9 cellular contexts compared by ENCODE assay signal in the genomic region with DNA sequence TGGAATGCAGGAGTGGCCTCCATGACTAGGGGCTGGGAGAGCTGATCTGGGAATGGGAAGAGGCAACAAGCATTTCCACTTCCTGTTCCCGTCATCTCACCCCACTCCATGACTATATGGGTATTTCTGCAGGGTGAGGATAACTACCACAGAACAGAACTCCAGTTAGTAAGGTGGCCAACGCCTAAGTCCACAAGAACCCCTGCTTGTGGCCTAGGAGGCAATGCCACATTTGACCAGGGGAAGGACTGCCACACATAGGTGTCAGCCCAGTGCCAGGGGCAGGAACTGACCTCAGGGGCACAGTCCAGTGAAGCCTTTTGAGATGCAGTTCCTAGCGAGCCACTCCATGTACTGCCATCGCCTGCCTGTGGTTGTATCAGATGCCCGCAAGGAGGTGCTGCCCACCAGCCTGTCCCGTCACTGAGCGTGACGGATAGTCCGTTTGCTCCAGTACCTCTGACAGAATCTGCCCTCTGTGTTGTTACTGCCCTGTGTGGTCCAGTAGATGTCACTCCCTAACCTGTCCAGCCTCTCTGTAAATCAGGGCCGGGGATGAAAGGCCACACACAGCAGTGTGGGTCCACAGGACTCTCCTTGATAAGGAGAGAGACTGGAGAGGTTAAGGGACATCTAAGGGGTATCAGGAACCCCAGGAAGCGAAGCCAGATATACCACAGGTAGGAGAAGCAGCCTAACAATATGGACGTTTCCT. TPM values are rescaled to one million over a fixed set of nuclear protein-coding genes. Genes with fewer than 3 reads are reported as not detected.
DNase-seq lines count a peak whose midpoint lies in the region; ATAC-seq, FAIRE-seq and TF ChIP-seq lines count a peak whose summit lies in the region.
"Had no signal": no experiment of that assay in that cellular context is flagged by ENCODE, and none has a peak within 500 bp of the region (broad histone marks: within the 10 kb centered on the region; RNA-seq: fewer than 3 reads in every experiment).

No MANE protein-coding gene starts in this region.

- no peak for FAIRE-seq in D721Med (lab: Jason Lieb, UNC)

- no peak for TF ChIP-seq POLR2A in gastrocnemius medialis (IDR thresholded peaks at IDR 0.05)

- H3K27me3 ChIP-seq in PC-9 (ENCODE audit: insufficient read depth, low read depth) (no peaks in the 10 kb centered on the region), adipocyte (replicated peaks; ENCODE audit: control insufficient read depth, insufficient read depth, low read length) (no peaks in the 10 kb centered on the region), right cardiac atrium (ENCODE audit: control insufficient read depth, insufficient read depth) (no peaks in the 10 kb centered on the region), gastrocnemius medialis (no peaks in the 10 kb centered on the region)

- POLR2A ChIA-PET in PC-9 (lab: Charles Lee; ENCODE audit: unreplicated experiment): no interaction called here

- peak; percentile 37 for ATAC-seq in HG03280 (IDR thresholded peaks at IDR 0.05; ENCODE audit: unreplicated experiment)
- peak; percentile 72 to 76 for ATAC-seq in right cardiac atrium
- ATAC-seq in gastrocnemius medialis: peak in 1 of 2 donors; percentile 47
- no peak for ATAC-seq in GM19455 (IDR thresholded peaks at IDR 0.05; ENCODE audit: unreplicated experiment)
- ATAC-seq in GM18858 (IDR thresholded peaks at IDR 0.05; ENCODE audit: unreplicated experiment): no peak

- no TSS peak for BruUV-seq in PC-9 (replicated peaks; lab: Mats Ljungman, UMichigan)

- H3K36me3 ChIP-seq in PC-9 (ENCODE audit: low read depth): no peaks in the 10 kb centered on the region
- H3K36me3 ChIP-seq in adipocyte (ENCODE audit: control insufficient read depth, insufficient read depth, low read length, severe bottlenecking): no peaks in the 10 kb centered on the region
- H3K36me3 ChIP-seq in gastrocnemius medialis: no peaks in the 10 kb centered on the region

- no peak overlapping the region for H2AFZ ChIP-seq in PC-9

- H3K9ac ChIP-seq in adipocyte (ENCODE audit: low read length): no peak overlapping the region

- H3K9me2 ChIP-seq in PC-9 (ENCODE audit: insufficient read depth): no peaks in the 10 kb centered on the region

- peak overlapping the region; percentile 11; the same call in 1 of the 2 replicates for H3K4me2 ChIP-seq in PC-9

- intact Hi-C loops in PC-9 (cut with micrococcal nuclease; ENCODE audit: unreplicated experiment) (loop anchor here (1.0 to 5.0 kb wide), 8 partner anchors 46 to 352 kb away; a partner anchor contains a TSS), right cardiac atrium (cut with DNase I) (loop anchor here in 3 of 4 donors (5.0 to 10.0 kb wide), 2 partner anchors 62 to 69 kb away; no protein-coding TSS in a partner anchor), gastrocnemius medialis (cut with DNase I; ENCODE audit: low total_unique reads) (no loop called here)

- no peaks in the 10 kb centered on the region for H4K20me1 ChIP-seq in PC-9 (ENCODE audit: insufficient read depth)

- 29% methylated on average over 12 of the region's 12 CpGs for WGBS in right cardiac atrium

- TF ChIP-seq CTCF in D721Med (IDR thresholded peaks at IDR 0.05; ENCODE audit: insufficient read depth, missing control alignments) (peak; percentile 59), PC-9 (conservative IDR thresholded peaks at IDR 0.05) (peak; percentile 76), gastrocnemius medialis (IDR thresholded peaks at IDR 0.05 in 4 of 5, conservative IDR thresholded peaks at IDR 0.05 in 1 of 5) (peak in 4 of 5 experiments; percentile 14 to 57 (median 25))

- peaks cover 6% of the 10 kb centered on the region; the same call in 1 of the 2 replicates for H3F3A ChIP-seq in PC-9 (ENCODE audit: insufficient read depth, low read depth)

- no peak overlapping the region for H3K27ac ChIP-seq in PC-9
- no peak overlapping the region for H3K27ac ChIP-seq in right cardiac atrium (ENCODE audit: low read length)
- no peak overlapping the region for H3K27ac ChIP-seq in gastrocnemius medialis

- in situ Hi-C loops in gastrocnemius medialis (cut with MboI; ENCODE audit: low sequenced_read_pairs in 4 of 4): loop anchor here (10.0 to 25.0 kb wide), 4 partner anchors 52 to 254 kb away; a partner anchor contains a TSS

- H3K4me3 ChIP-seq in PC-9 (no peak overlapping the region), adipocyte (ENCODE audit: low read length) (no peak overlapping the region), right cardiac atrium (ENCODE audit: low read length) (no peak overlapping the region), gastrocnemius medialis (no peak overlapping the region)

- no peak for DNase-seq in D721Med (ENCODE audit: insufficient read length, low spot score)
- DNase-seq in PC-9: peak; percentile 70 to 71
- DNase-seq in adipocyte (ENCODE audit: low read depth): peak; percentile 74
- peak; percentile 51 to 81 (median 77) for DNase-seq in right cardiac atrium
- DNase-seq in gastrocnemius medialis: peak in 1 of 2 donors; percentile 51

- CTCF ChIA-PET in PC-9 (lab: Charles Lee): interaction anchor here (1.1 to 1.5 kb wide), 2 partner anchors 10 to 54 kb away, joined by 3 to 5 read pairs; no protein-coding TSS in a partner anchor

- no peaks in the 10 kb centered on the region for H3K9me3 ChIP-seq in PC-9 (ENCODE audit: insufficient read depth, low read depth)
- no peaks in the 10 kb centered on the region for H3K9me3 ChIP-seq in adipocyte (ENCODE audit: control insufficient read depth, low read length)
- no peaks in the 10 kb centered on the region for H3K9me3 ChIP-seq in right cardiac atrium (ENCODE audit: control insufficient read depth, low read length)
- H3K9me3 ChIP-seq in gastrocnemius medialis: no peaks in the 10 kb centered on the region

- H3K4me1 ChIP-seq in PC-9 (replicated peaks; ENCODE audit: insufficient read depth) (peaks cover 7% of the 10 kb centered on the region; the same call in 1 of the 2 replicates), adipocyte (ENCODE audit: control insufficient read depth, insufficient read depth, low read length) (peaks cover 8% of the 10 kb centered on the region), right cardiac atrium (ENCODE audit: control insufficient read depth, insufficient read depth, low read length) (peaks cover 5% of the 10 kb centered on the region), gastrocnemius medialis (peaks cover 11 to 12% of the 10 kb centered on the region in 2 donors)

- H3K79me2 ChIP-seq in PC-9 (ENCODE audit: low read depth): peaks cover 9% of the 10 kb centered on the region; the same call in 1 of the 2 replicates

RNA-seq across cellular contexts. Expression of a gene that starts 3.5 kb away (rescaled TPM):
- total RNA-seq in PC-9 (2021) (16.0 and 24.9 TPM in 2 replicates), right cardiac atrium (10 to 100 TPM; 17.4 to 18.0 (median 17.7) TPM), gastrocnemius medialis (10 to 100 TPM; 17.3 to 34.0 (median 27.9) TPM)
- polyA plus RNA-seq in right cardiac atrium: 9.9 TPM

RNA-seq across cellular contexts. Expression of a gene that starts 12.2 kb away (rescaled TPM):
- total RNA-seq in PC-9 (2021) (not detected in 2 replicates), right cardiac atrium (not detected), gastrocnemius medialis (not detected)
- polyA plus RNA-seq in right cardiac atrium: not detected
- total RNA-seq: T-helper 1 cell treated with Interleukin-12 subunit alpha and Interleukin-12 subunit beta and Interleukin-4 antibody, amounts not matched to agents 30 ng/mL and 1 ng/mL, for 36 hours had no signal

RNA-seq across cellular contexts. Expression of a gene that starts 34.8 kb away (rescaled TPM):
- total RNA-seq in PC-9 (2021) (not detected in 2 replicates), right cardiac atrium (10 to 100 TPM; 63.2 to 88.0 (median 70.0) TPM), gastrocnemius medialis (1 to 10 TPM; 2.8 to 8.2 (median 5.4) TPM)
- 68.8 TPM for polyA plus RNA-seq in right cardiac atrium
- total RNA-seq: T-helper 1 cell treated with Interleukin-12 subunit alpha and Interleukin-12 subunit beta and Interleukin-4 antibody, amounts not matched to agents 30 ng/mL and 1 ng/mL, for 36 hours had no signal

RNA-seq across cellular contexts. Expression of a gene that starts 43.3 kb away (rescaled TPM):
- total RNA-seq in PC-9 (2021) (88.3 and 91.7 TPM in 2 replicates), right cardiac atrium (10 to 100 TPM; 54.2 to 59.3 (median 56.0) TPM), gastrocnemius medialis (10 to 100 TPM; 61.9 to 84.4 (median 72.5) TPM)
- 49.8 TPM for polyA plus RNA-seq in right cardiac atrium

RNA-seq across cellular contexts. Expression of a gene that starts 43.6 kb away (rescaled TPM):
- not detected in 2 replicates for total RNA-seq in PC-9 (2021)
- total RNA-seq in right cardiac atrium: 1 to 10 TPM; 2.8 to 8.9 (median 5.3) TPM
- 6.9 TPM for polyA plus RNA-seq in right cardiac atrium
- total RNA-seq in gastrocnemius medialis: 1 to 10 TPM in 2 of 4 donors, under 1 TPM in 2; 0.46 to 1.4 (median 1.1) TPM
- total RNA-seq: T-helper 1 cell treated with Interleukin-12 subunit alpha and Interleukin-12 subunit beta and Interleukin-4 antibody, amounts not matched to agents 30 ng/mL and 1 ng/mL, for 36 hours had no signal

Comparison
In these comparisons a context has a peak if more than half of its experiments do, and no peak if none do; other contexts are left out.
1. CTCF ChIP-seq: peak in every context shown above with its lines; median percentile 76 in PC-9; 59 in D721Med; 25 in gastrocnemius medialis.
2. ATAC-seq: peak in HG03280 (single experiment) and right cardiac atrium (2 of 2); none in GM19455 (single experiment) and GM18858 (single experiment).
3. RNA of a gene that starts 34.8 kb away (total RNA-seq): 63.2 to 88.0 TPM in right cardiac atrium; 2.8 to 8.2 TPM in gastrocnemius medialis and not detected in PC-9; every median in the first group is over 4 times any median in the second.